Comparison of ENCODE assay signal across 18 cellular contexts in genomic region chr16:30511509-30511908, GRCh38. TPM values are rescaled to one million over a fixed set of nuclear protein-coding genes. Genes with fewer than 3 reads are reported as not detected.
"Had no signal": no experiment of that assay in that cellular context is flagged by ENCODE, and none has a peak within 500 bp of the region (broad histone marks: within the 10 kb centered on the region; RNA-seq: fewer than 3 reads in every experiment).

No MANE protein-coding gene starts in this region.

- H3K4me2 ChIP-seq: neural progenitor cell had no signal

- H3K4me3 Mint-ChIP-seq: activated T-cell treated with anti-CD3 and anti-CD28 coated beads, Interleukin-2, amount 50 U/mL, for 72 hours; dendritic cell treated with granulocyte-macrophage colony-stimulating factor and Interleukin-4, amounts not matched to agents 40 ng/mL and 50 ng/mL, for 4 days; neural progenitor cell had no signal

- DNase-seq: activated CD4-positive, alpha-beta T cell treated with anti-CD3 and anti-CD28 coated beads, Interleukin-2, amount 50 U/mL, for 4 hours; activated CD4-positive, CD25-positive, alpha-beta regulatory T cell treated with anti-CD3 and anti-CD28 coated beads, Interleukin-2, amount 50 U/mL, for 72 hours; activated T-cell treated with anti-CD3 and anti-CD28 coated beads, Interleukin-2, amount 50 U/mL, for 72 hours; foreskin melanocyte; head of caudate nucleus; ovary; stomach; T-helper 9 cell; testis; upper lobe of left lung had no signal

- H3K4me3 ChIP-seq: neural progenitor cell, ovary, stomach, testis, upper lobe of left lung had no signal

- H3K9me3 Mint-ChIP-seq: activated T-cell treated with anti-CD3 and anti-CD28 coated beads, Interleukin-2, amount 50 U/mL, for 72 hours; dendritic cell treated with granulocyte-macrophage colony-stimulating factor and Interleukin-4, amounts not matched to agents 40 ng/mL and 50 ng/mL, for 4 days; neural progenitor cell had no signal

- H3K27me3 Mint-ChIP-seq: dendritic cell treated with granulocyte-macrophage colony-stimulating factor and Interleukin-4, amounts not matched to agents 40 ng/mL and 50 ng/mL, for 4 days had no signal

- H3K27ac Mint-ChIP-seq: activated T-cell treated with anti-CD3 and anti-CD28 coated beads, Interleukin-2, amount 50 U/mL, for 72 hours; dendritic cell treated with granulocyte-macrophage colony-stimulating factor and Interleukin-4, amounts not matched to agents 40 ng/mL and 50 ng/mL, for 4 days; neural progenitor cell had no signal

- H3K36me3 Mint-ChIP-seq: neural progenitor cell had no signal

- H2AFZ ChIP-seq: neural progenitor cell had no signal

- H3K36me3 ChIP-seq: neural progenitor cell, ovary had no signal

- H3K4me1 ChIP-seq: neural progenitor cell, stomach, testis, upper lobe of left lung had no signal

- FAIRE-seq: astrocyte, bronchial epithelial cell had no signal

- ATAC-seq: sciatic nerve had no signal

- H3K27me3 ChIP-seq: neural progenitor cell, ovary, stomach, testis, upper lobe of left lung had no signal

- H3K27ac ChIP-seq: epithelial cell of prostate, neural progenitor cell, ovary, stomach, testis, upper lobe of left lung had no signal

- H3K9ac ChIP-seq: neural progenitor cell had no signal

- H3K9me3 ChIP-seq: ovary, stomach, testis, upper lobe of left lung had no signal

- H3K4me1 Mint-ChIP-seq: neural progenitor cell had no signal

RNA-seq across cellular contexts. Expression of gene ITGAL, which starts 39.0 kb away (rescaled TPM):
- total RNA-seq: bronchial epithelial cell, fibroblast of lung, pulmonary artery endothelial cell had no signal
- polyA plus RNA-seq: fibroblast of lung had no signal
